Comparison of ENCODE assay signal across 2 cellular contexts in the genomic region with DNA sequence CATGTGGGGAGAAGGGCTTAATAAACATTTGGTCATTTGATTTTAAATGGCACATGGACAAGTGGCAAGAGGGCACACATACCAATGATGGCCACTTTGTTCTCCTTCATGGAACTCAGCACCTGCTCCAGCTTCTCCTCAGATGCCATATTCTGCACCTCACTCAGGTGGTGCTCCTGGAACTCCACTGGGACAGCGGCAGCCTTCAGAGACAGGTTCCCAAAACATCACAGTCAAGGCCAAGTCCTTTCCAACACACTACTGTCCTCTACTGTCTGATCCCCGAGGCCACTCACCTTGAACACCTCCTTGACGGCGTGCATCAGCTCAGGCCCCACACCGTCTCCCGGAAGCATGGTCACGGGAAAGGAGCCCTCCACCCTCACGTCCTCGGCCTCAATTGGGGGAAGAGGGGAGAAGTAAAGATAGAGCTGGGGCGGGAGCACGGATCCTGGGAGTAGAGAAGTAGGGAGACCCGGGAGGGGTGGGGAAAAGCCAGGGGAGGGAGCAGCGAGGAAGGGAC.
TF ChIP-seq lines count a peak whose summit lies in the region.

No MANE protein-coding gene starts in this region.

TF ChIP-seq in SK-N-SH, 30 proteins besides CTCF, POLR2A, EP300 and RAD21:
- TF ChIP-seq RCOR1 (IDR thresholded peaks at IDR 0.05; ENCODE audit: low read length), result no peak
- no peak for TF ChIP-seq SMC3 (IDR thresholded peaks at IDR 0.05; ENCODE audit: low read depth, low read length)
- TF ChIP-seq TEAD4 (IDR thresholded peaks at IDR 0.05; ENCODE audit: borderline replicate concordance, insufficient read depth), result no peak
- no peak for TF ChIP-seq RXRA (IDR thresholded peaks at IDR 0.05; ENCODE audit: borderline replicate concordance, low read depth)

TF ChIP-seq in SK-N-SH treated with all-trans-retinoic acid at 6 μM for 48 hours, 23 proteins besides CTCF, POLR2A, EP300 and RAD21:
- TF ChIP-seq TCF4 (CRISPR knock-in tag; IDR thresholded peaks at IDR 0.05; ENCODE audit: borderline replicate concordance) (no peak), CSDC2 (CRISPR knock-in tag; IDR thresholded peaks at IDR 0.05) (no peak), TOX (CRISPR knock-in tag; IDR thresholded peaks at IDR 0.05; ENCODE audit: borderline replicate concordance) (no peak), ISL1 (CRISPR knock-in tag; IDR thresholded peaks at IDR 0.05) (no peak), SNAI2 (CRISPR knock-in tag; IDR thresholded peaks at IDR 0.05) (no peak)
- TF ChIP-seq, protein P1, sequence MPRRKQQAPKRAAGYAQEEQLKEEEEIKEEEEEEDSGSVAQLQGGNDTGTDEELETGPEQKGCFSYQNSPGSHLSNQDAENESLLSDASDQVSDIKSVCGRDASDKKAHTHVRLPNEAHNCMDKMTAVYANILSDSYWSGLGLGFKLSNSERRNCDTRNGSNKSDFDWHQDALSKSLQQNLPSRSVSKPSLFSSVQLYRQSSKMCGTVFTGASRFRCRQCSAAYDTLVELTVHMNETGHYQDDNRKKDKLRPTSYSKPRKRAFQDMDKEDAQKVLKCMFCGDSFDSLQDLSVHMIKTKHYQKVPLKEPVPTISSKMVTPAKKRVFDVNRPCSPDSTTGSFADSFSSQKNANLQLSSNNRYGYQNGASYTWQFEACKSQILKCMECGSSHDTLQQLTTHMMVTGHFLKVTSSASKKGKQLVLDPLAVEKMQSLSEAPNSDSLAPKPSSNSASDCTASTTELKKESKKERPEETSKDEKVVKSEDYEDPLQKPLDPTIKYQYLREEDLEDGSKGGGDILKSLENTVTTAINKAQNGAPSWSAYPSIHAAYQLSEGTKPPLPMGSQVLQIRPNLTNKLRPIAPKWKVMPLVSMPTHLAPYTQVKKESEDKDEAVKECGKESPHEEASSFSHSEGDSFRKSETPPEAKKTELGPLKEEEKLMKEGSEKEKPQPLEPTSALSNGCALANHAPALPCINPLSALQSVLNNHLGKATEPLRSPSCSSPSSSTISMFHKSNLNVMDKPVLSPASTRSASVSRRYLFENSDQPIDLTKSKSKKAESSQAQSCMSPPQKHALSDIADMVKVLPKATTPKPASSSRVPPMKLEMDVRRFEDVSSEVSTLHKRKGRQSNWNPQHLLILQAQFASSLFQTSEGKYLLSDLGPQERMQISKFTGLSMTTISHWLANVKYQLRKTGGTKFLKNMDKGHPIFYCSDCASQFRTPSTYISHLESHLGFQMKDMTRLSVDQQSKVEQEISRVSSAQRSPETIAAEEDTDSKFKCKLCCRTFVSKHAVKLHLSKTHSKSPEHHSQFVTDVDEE (CRISPR knock-in tag; IDR thresholded peaks at IDR 0.05), result no peak
- TF ChIP-seq, protein P2, sequence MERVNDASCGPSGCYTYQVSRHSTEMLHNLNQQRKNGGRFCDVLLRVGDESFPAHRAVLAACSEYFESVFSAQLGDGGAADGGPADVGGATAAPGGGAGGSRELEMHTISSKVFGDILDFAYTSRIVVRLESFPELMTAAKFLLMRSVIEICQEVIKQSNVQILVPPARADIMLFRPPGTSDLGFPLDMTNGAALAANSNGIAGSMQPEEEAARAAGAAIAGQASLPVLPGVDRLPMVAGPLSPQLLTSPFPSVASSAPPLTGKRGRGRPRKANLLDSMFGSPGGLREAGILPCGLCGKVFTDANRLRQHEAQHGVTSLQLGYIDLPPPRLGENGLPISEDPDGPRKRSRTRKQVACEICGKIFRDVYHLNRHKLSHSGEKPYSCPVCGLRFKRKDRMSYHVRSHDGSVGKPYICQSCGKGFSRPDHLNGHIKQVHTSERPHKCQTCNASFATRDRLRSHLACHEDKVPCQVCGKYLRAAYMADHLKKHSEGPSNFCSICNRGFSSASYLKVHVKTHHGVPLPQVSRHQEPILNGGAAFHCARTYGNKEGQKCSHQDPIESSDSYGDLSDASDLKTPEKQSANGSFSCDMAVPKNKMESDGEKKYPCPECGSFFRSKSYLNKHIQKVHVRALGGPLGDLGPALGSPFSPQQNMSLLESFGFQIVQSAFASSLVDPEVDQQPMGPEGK (CRISPR knock-in tag; IDR thresholded peaks at IDR 0.05; ENCODE audit: borderline replicate concordance), result no peak
